In genomic region chr10:12834721-12835120, GRCh38 we compare ENCODE assay signal across 35 cellular contexts.
"Had no signal": no experiment of that assay in that cellular context is flagged by ENCODE, and none has a peak within 500 bp of the region (broad histone marks: within the 10 kb centered on the region; RNA-seq: fewer than 3 reads in every experiment).

No MANE protein-coding gene starts in this region.

- H3K27ac Mint-ChIP-seq: activated B cell treated with CpG ODN at 0.5 μM for 24 hours; activated CD4-positive, alpha-beta memory T cell treated with anti-CD3 and anti-CD28 coated beads for 36 hours; activated CD4-positive, alpha-beta T cell treated with anti-CD3 and anti-CD28 coated beads, Interleukin-2, amount 10 ng/mL, durations not matched to agents 24 days and 14 days; activated CD8-positive, alpha-beta T cell treated with anti-CD3 and anti-CD28 coated beads for 36 hours; activated naive CD4-positive, alpha-beta T cell treated with anti-CD3 and anti-CD28 coated beads for 36 hours; activated naive CD4-positive, alpha-beta T cell treated with anti-CD3 and anti-CD28 coated beads, Interleukin-2, amount 50 U/mL, for 72 hours; activated naive CD8-positive, alpha-beta T cell treated with anti-CD3 and anti-CD28 coated beads for 36 hours; activated T-cell treated with anti-CD3 and anti-CD28 coated beads, Interleukin-2, amount 50 U/mL, for 72 hours; activated T-helper 1 cell treated with anti-CD3 and anti-CD28 coated beads, Interleukin-12 subunit alpha, Interleukin-12 subunit beta, Interleukin-2, Interleukin-4 antibody, amounts not matched to agents 30 ng/mL and 10 ng/mL and 1 ng/mL, durations not matched to agents 14 hours and 24 hours and 36 hours; activated T-helper 17 cell treated with anti-CD3 and anti-CD28 coated beads, Interleukin-2, amount 50 U/mL, for 72 hours; T-helper 1 cell treated with Interleukin-12 subunit alpha and Interleukin-12 subunit beta and Interleukin-4 antibody, amounts not matched to agents 30 μg/mL and 1 μg/mL, for 36 hours; T-helper 2 cell treated with Interferon-gamma antibody and Interleukin-4, amounts not matched to agents 5 μg/mL and 100 μg/mL, for 36 hours had no signal

- H3K4me3 Mint-ChIP-seq: activated B cell treated with CpG ODN at 0.5 μM for 24 hours; activated CD4-positive, alpha-beta memory T cell treated with anti-CD3 and anti-CD28 coated beads for 36 hours; activated CD4-positive, alpha-beta T cell treated with anti-CD3 and anti-CD28 coated beads, Interleukin-2, amount 10 ng/mL, durations not matched to agents 24 days and 14 days; activated CD8-positive, alpha-beta T cell treated with anti-CD3 and anti-CD28 coated beads for 36 hours; activated naive CD4-positive, alpha-beta T cell treated with anti-CD3 and anti-CD28 coated beads for 36 hours; activated naive CD8-positive, alpha-beta T cell treated with anti-CD3 and anti-CD28 coated beads for 36 hours; activated T-cell treated with anti-CD3 and anti-CD28 coated beads, Interleukin-2, amount 50 U/mL, for 4 hours; activated T-cell treated with anti-CD3 and anti-CD28 coated beads, Interleukin-2, amount 50 U/mL, for 72 hours; activated T-helper 1 cell treated with anti-CD3 and anti-CD28 coated beads, Interleukin-12 subunit alpha, Interleukin-12 subunit beta, Interleukin-2, Interleukin-4 antibody, amounts not matched to agents 30 ng/mL and 10 ng/mL and 1 ng/mL, durations not matched to agents 14 hours and 24 hours and 36 hours; activated T-helper 17 cell treated with anti-CD3 and anti-CD28 coated beads, Interleukin-2, amount 50 U/mL, for 72 hours; T-helper 1 cell treated with Interleukin-12 subunit alpha and Interleukin-12 subunit beta and Interleukin-4 antibody, amounts not matched to agents 30 μg/mL and 1 μg/mL, for 36 hours; T-helper 2 cell treated with Interferon-gamma antibody and Interleukin-4, amounts not matched to agents 5 μg/mL and 100 μg/mL, for 36 hours had no signal

- H3K4me1 ChIP-seq: breast epithelium had no signal

- H3K9me3 ChIP-seq: adrenal gland, body of pancreas, breast epithelium had no signal

- H3K36me3 Mint-ChIP-seq: activated naive CD4-positive, alpha-beta T cell treated with anti-CD3 and anti-CD28 coated beads, Interleukin-2, amount 50 U/mL, for 72 hours; activated naive CD8-positive, alpha-beta T cell treated with anti-CD3 and anti-CD28 coated beads for 36 hours had no signal

- H3K4me3 ChIP-seq: adrenal gland, body of pancreas, breast epithelium had no signal

- H3K27ac ChIP-seq: adrenal gland, body of pancreas, brain microvascular endothelial cell, breast epithelium, VCaP had no signal

- H3K27me3 Mint-ChIP-seq: activated B cell treated with CpG ODN at 0.5 μM for 24 hours; activated CD4-positive, alpha-beta memory T cell treated with anti-CD3 and anti-CD28 coated beads for 36 hours; activated CD4-positive, alpha-beta T cell treated with anti-CD3 and anti-CD28 coated beads, Interleukin-2, amount 10 ng/mL, durations not matched to agents 24 days and 14 days; activated CD8-positive, alpha-beta T cell treated with anti-CD3 and anti-CD28 coated beads for 36 hours; activated naive CD8-positive, alpha-beta T cell treated with anti-CD3 and anti-CD28 coated beads for 36 hours; activated T-helper 17 cell treated with anti-CD3 and anti-CD28 coated beads, Interleukin-2, amount 50 U/mL, for 72 hours had no signal

- H3K36me3 ChIP-seq: adrenal gland, brain microvascular endothelial cell, breast epithelium had no signal

- ATAC-seq: activated CD8-positive, alpha-beta T cell treated with anti-CD3 and anti-CD28 coated beads for 36 hours; activated naive CD4-positive, alpha-beta T cell treated with anti-CD3 and anti-CD28 coated beads, Interleukin-2, amount 50 U/mL, for 72 hours; activated T-cell treated with anti-CD3 and anti-CD28 coated beads, Interleukin-2, amount 50 U/mL, for 4 hours; activated T-cell treated with anti-CD3 and anti-CD28 coated beads, Interleukin-2, amount 50 U/mL, for 72 hours; activated T-helper 17 cell treated with anti-CD3 and anti-CD28 coated beads, Interleukin-2, amount 50 U/mL, for 72 hours; body of pancreas had no signal

- DNase-seq: activated B cell treated with CpG ODN at 0.5 μM for 24 hours; activated CD4-positive, alpha-beta memory T cell treated with anti-CD3 and anti-CD28 coated beads for 36 hours; activated CD4-positive, alpha-beta T cell treated with anti-CD3 and anti-CD28 coated beads for 4 hours; activated CD4-positive, alpha-beta T cell treated with anti-CD3 and anti-CD28 coated beads, Interleukin-2, amount 10 ng/mL, durations not matched to agents 24 days and 14 days; activated CD4-positive, alpha-beta T cell treated with anti-CD3 and anti-CD28 coated beads, Interleukin-2, amount 50 U/mL, for 1 hour; activated CD4-positive, alpha-beta T cell treated with anti-CD3 and anti-CD28 coated beads, Interleukin-2, amount 50 U/mL, for 4 hours; activated CD4-positive, CD25-positive, alpha-beta regulatory T cell treated with anti-CD3 and anti-CD28 coated beads, Interleukin-2, amount 50 U/mL, for 72 hours; activated CD8-positive, alpha-beta memory T cell treated with anti-CD3 and anti-CD28 coated beads, Interleukin-2, amount 50 U/mL, for 4 hours; activated CD8-positive, alpha-beta T cell treated with anti-CD3 and anti-CD28 coated beads for 36 hours; activated effector memory CD4-positive, alpha-beta T cell treated with anti-CD3 and anti-CD28 coated beads, Interleukin-2, amount 50 U/mL, for 16 hours; activated gamma-delta T cell treated with Interleukin-2 at 50 U/mL for 16 hours; activated naive CD4-positive, alpha-beta T cell; activated naive CD4-positive, alpha-beta T cell treated with anti-CD3 and anti-CD28 coated beads for 36 hours; activated naive CD4-positive, alpha-beta T cell treated with anti-CD3 and anti-CD28 coated beads, Interleukin-2, amount 50 U/mL, for 16 hours; activated naive CD8-positive, alpha-beta T cell treated with anti-CD3 and anti-CD28 coated beads for 36 hours; activated T-cell treated with anti-CD3 and anti-CD28 coated beads for 4 hours; activated T-cell treated with anti-CD3 and anti-CD28 coated beads, Interleukin-2, amount 50 U/mL, for 1 hour; activated T-cell treated with anti-CD3 and anti-CD28 coated beads, Interleukin-2, amount 50 U/mL, for 4 hours; activated T-cell treated with anti-CD3 and anti-CD28 coated beads, Interleukin-2, amount 50 U/mL, for 72 hours; adrenal gland; amniotic stem cell; aorta; body of pancreas; brain microvascular endothelial cell; central memory CD4-positive, alpha-beta T cell; T-helper 1 cell; T-helper 2 cell; T-helper 9 cell had no signal

- H3K4me1 Mint-ChIP-seq: activated B cell treated with CpG ODN at 0.5 μM for 24 hours; activated CD4-positive, alpha-beta T cell treated with anti-CD3 and anti-CD28 coated beads, Interleukin-2, amount 10 ng/mL, durations not matched to agents 24 days and 14 days; activated naive CD8-positive, alpha-beta T cell treated with anti-CD3 and anti-CD28 coated beads for 36 hours; activated T-helper 17 cell treated with anti-CD3 and anti-CD28 coated beads, Interleukin-2, amount 50 U/mL, for 72 hours had no signal

- H3K9me3 Mint-ChIP-seq: activated B cell treated with CpG ODN at 0.5 μM for 24 hours; activated CD4-positive, alpha-beta memory T cell treated with anti-CD3 and anti-CD28 coated beads for 36 hours; activated CD4-positive, alpha-beta T cell treated with anti-CD3 and anti-CD28 coated beads, Interleukin-2, amount 10 ng/mL, durations not matched to agents 24 days and 14 days; activated CD8-positive, alpha-beta T cell treated with anti-CD3 and anti-CD28 coated beads for 36 hours; activated naive CD4-positive, alpha-beta T cell treated with anti-CD3 and anti-CD28 coated beads for 36 hours; activated naive CD4-positive, alpha-beta T cell treated with anti-CD3 and anti-CD28 coated beads, Interleukin-2, amount 50 U/mL, for 72 hours; activated naive CD8-positive, alpha-beta T cell treated with anti-CD3 and anti-CD28 coated beads for 36 hours; activated T-cell treated with anti-CD3 and anti-CD28 coated beads, Interleukin-2, amount 50 U/mL, for 4 hours; activated T-cell treated with anti-CD3 and anti-CD28 coated beads, Interleukin-2, amount 50 U/mL, for 72 hours; activated T-helper 1 cell treated with anti-CD3 and anti-CD28 coated beads, Interleukin-12 subunit alpha, Interleukin-12 subunit beta, Interleukin-2, Interleukin-4 antibody, amounts not matched to agents 30 ng/mL and 10 ng/mL and 1 ng/mL, durations not matched to agents 14 hours and 24 hours and 36 hours; activated T-helper 17 cell treated with anti-CD3 and anti-CD28 coated beads, Interleukin-2, amount 50 U/mL, for 72 hours; T-helper 1 cell treated with Interleukin-12 subunit alpha and Interleukin-12 subunit beta and Interleukin-4 antibody, amounts not matched to agents 30 μg/mL and 1 μg/mL, for 36 hours; T-helper 2 cell treated with Interferon-gamma antibody and Interleukin-4, amounts not matched to agents 5 μg/mL and 100 μg/mL, for 36 hours had no signal

- H3K27me3 ChIP-seq: adrenal gland, body of pancreas, brain microvascular endothelial cell, breast epithelium had no signal
